In the genomic region with DNA sequence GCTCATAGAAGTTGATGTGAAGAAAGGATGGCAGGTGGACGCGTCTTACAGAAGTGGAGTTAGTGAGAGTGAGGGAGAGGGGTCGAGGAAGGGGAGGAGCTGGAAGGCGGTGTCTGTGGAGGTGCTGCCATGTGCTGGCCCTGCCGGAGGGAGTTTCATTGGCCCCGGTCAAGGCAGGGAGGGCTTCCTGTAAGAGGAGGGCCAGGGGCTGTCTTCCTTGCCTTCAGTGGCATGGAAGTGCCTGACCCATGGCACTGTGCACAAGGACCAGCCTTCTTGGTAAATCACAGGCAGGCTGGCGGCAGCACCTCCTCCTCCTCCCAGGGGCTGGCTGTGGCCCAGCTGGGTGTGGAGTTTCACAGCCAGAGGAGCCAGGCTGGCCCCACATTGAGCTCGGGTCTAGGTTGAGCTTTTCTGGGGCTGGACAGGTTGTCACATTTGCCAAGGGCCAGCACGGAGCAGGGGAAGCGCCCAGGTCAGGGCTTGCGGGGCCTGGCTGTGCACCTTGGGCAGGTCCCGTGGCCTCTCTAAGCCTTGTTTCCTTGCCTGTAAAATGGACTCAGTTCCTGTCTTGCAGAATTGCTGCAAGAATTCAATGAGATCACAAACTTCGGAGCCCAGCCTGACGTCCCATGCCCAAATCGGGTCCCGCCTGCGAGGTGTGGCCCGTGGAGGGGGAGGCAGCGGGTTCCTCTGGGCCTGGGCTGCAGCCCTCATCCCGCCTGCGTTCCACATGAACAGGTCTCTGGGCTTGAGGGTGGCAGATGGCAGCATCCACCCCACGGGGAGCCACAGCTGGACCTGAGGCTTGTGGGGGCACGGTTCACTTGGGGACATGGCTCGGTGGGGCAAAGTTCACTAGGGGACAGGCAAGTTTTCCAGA, we compare ENCODE assay signal across 14 cellular contexts. TPM values are rescaled to one million over a fixed set of nuclear protein-coding genes. Genes with fewer than 3 reads are reported as not detected.
DNase-seq lines count a peak whose midpoint lies in the region; ATAC-seq and TF ChIP-seq lines count a peak whose summit lies in the region.
"Had no signal": no experiment of that assay in that cellular context is flagged by ENCODE, and none has a peak within 500 bp of the region (broad histone marks: within the 10 kb centered on the region; RNA-seq: fewer than 3 reads in every experiment).

No MANE protein-coding gene starts in this region.

- peaks cover 9% of the 10 kb centered on the region for H3K9me1 ChIP-seq in IMR-90 (ENCODE audit: insufficient read depth, low read length)

- TF ChIP-seq RAD21 in IMR-90 (IDR thresholded peaks at IDR 0.05; ENCODE audit: low read length), result no peak

- peak overlapping the region; percentile 74; the same call in 1 of the 2 replicates for H2BK20ac ChIP-seq in IMR-90 (ENCODE audit: low read depth, low read length)

- peak overlapping the region; percentile 59 for H3K4ac ChIP-seq in IMR-90 (ENCODE audit: low read depth, low read length)

- H2AFZ ChIP-seq in IMR-90 (replicated peaks; ENCODE audit: low read length, poor library complexity) (peak overlapping the region; percentile 78), smooth muscle cell (ENCODE audit: low read depth) (no peak overlapping the region)

- no peak overlapping the region for H3K56ac ChIP-seq in IMR-90 (ENCODE audit: extremely low read depth, insufficient read depth, low read length)

- H4K5ac ChIP-seq in IMR-90 (ENCODE audit: low read depth, low read length), result no peak overlapping the region

- in situ Hi-C loops in IMR-90 (cut with MboI; ENCODE audit: low sequenced_read_pairs), result no loop called here

- no peak overlapping the region for H2BK5ac ChIP-seq in IMR-90 (ENCODE audit: low read depth, low read length, poor library complexity, severe bottlenecking)

- H2AK5ac ChIP-seq in IMR-90 (ENCODE audit: low read depth, low read length), result peak overlapping the region; percentile 94

- peaks cover 41% of the 10 kb centered on the region for H3K4me1 ChIP-seq in IMR-90 (ENCODE audit: control insufficient read depth, insufficient read depth, low read length)
- peaks cover 16% of the 10 kb centered on the region for H3K4me1 ChIP-seq in right cardiac atrium (ENCODE audit: control insufficient read depth, insufficient read depth, low read length)
- peaks cover 12% of the 10 kb centered on the region for H3K4me1 ChIP-seq in smooth muscle cell (ENCODE audit: low read depth)

- H3K14ac ChIP-seq in IMR-90 (replicated peaks; ENCODE audit: low read depth, low read length), result peak overlapping the region; percentile 73

- H3K36me3 ChIP-seq in IMR-90 (ENCODE audit: control insufficient read depth, insufficient read depth, low read length) (no peaks in the 10 kb centered on the region), smooth muscle cell (ENCODE audit: low read depth) (no peaks in the 10 kb centered on the region)

- H3K27me3 ChIP-seq in IMR-90 (ENCODE audit: control insufficient read depth, insufficient read depth, low read length) (no peaks in the 10 kb centered on the region; the same call in 1 of the 2 replicates), right cardiac atrium (ENCODE audit: control insufficient read depth, insufficient read depth) (no peaks in the 10 kb centered on the region), smooth muscle cell (ENCODE audit: low read depth) (no peaks in the 10 kb centered on the region)

- H3F3A ChIP-seq in smooth muscle cell (ENCODE audit: low read depth), result peaks cover 10% of the 10 kb centered on the region

- H3K4me3 ChIP-seq in IMR-90 (ENCODE audit: insufficient read depth, low read depth, low read length), result no peak overlapping the region
- H3K4me3 ChIP-seq in right cardiac atrium (ENCODE audit: low read length), result no peak overlapping the region
- H3K4me3 ChIP-seq in smooth muscle cell, result no peak overlapping the region

- TF ChIP-seq CTCF in IMR-90 (conservative IDR thresholded peaks at IDR 0.05; ENCODE audit: low read depth, low read length), result no peak
- no peak for TF ChIP-seq CTCF in smooth muscle cell (IDR thresholded peaks at IDR 0.05; ENCODE audit: borderline replicate concordance, insufficient read depth, poor library complexity, severe bottlenecking)

- H3K79me1 ChIP-seq in IMR-90 (ENCODE audit: low read depth in 1 of 2, low read length in 2 of 2), result peaks cover 4 to 38% of the 10 kb centered on the region in 2 experiments; a peak in 3 of 4 replicates

- H4K91ac ChIP-seq in IMR-90 (ENCODE audit: insufficient read depth, low read depth, low read length), result peak overlapping the region; percentile 73

- BruUV-seq in IMR-90 (replicated peaks; lab: Mats Ljungman, UMichigan), result no TSS peak

- peak overlapping the region in 1 of 2 experiments; percentile 5; a peak in 2 of 4 replicates for H4K8ac ChIP-seq in IMR-90 (ENCODE audit: low read depth in 2 of 2, low read length in 2 of 2)

- POLR2A ChIA-PET in IMR-90 (lab: Charles Lee; ENCODE audit: unreplicated experiment), result no interaction called here

- 71% methylated on average over 15 of the region's 24 CpGs; no CpG with 5 or more reads in 1 of the 2 experiments for WGBS in IMR-90 (ENCODE audit: extremely low coverage in 2 of 2, insufficient read length in 1 of 2), 2 experiments
- 53% methylated on average over 24 of the region's 24 CpGs for WGBS in right cardiac atrium
- 70% methylated on average over 24 of the region's 24 CpGs for WGBS in smooth muscle cell (ENCODE audit: low lambda C conversion rate)

- dilution Hi-C loops in IMR-90 (cut with HindIII; ENCODE audit: low sequenced_read_pairs, unreplicated experiment), result no loop called here

- H3K27ac ChIP-seq in IMR-90 (ENCODE audit: insufficient read depth, low read length) (no peak overlapping the region), right cardiac atrium (ENCODE audit: low read length) (no peak overlapping the region), smooth muscle cell (ENCODE audit: low read depth) (no peak overlapping the region)

- DNase-seq in IMR-90 (peak; percentile 16), astrocyte of the hippocampus (ENCODE audit: low read depth, low spot score) (peak; percentile 68), right cardiac atrium (peak; percentile 79 to 93 (median 90)), smooth muscle cell (lab: John Stamatoyannopoulos, UW; ENCODE audit: unreplicated experiment) (no peak), NCI-H748 (lab: John Stamatoyannopoulos, UW; ENCODE audit: unreplicated experiment) (no peak), amniotic stem cell (lab: John Stamatoyannopoulos, UW) (no peak), 8988T (no peak)
- DNase-seq: activated T-cell treated with anti-CD3 and anti-CD28 coated beads for 4 hours, NCI-H510A treated with DMSO at 0.1 percent for 48 hours had no signal

- ATAC-seq in IMR-90 (ENCODE audit: low read depth) (no peak), right cardiac atrium (peak; percentile 22 to 31), GM18868 (IDR thresholded peaks at IDR 0.05; ENCODE audit: unreplicated experiment) (no peak)
- ATAC-seq: natural killer cell treated with Interleukin-12 subunit alpha and Interleukin-12 subunit beta and Interleukin-15 and Interleukin-18, amount 100 ng/mL, for 72 hours; stimulated activated effector memory CD8-positive, alpha-beta T cell treated with anti-CD3 and anti-CD28 coated beads, Interleukin-12 subunit alpha, Interleukin-12 subunit beta, amount 100 ng/mL, for 72 hours; WTC11 had no signal

- peaks cover 20% of the 10 kb centered on the region for H3K79me2 ChIP-seq in smooth muscle cell (ENCODE audit: low read depth)

- CTCF ChIA-PET in IMR-90 (lab: Yijun Ruan, JAX), result interaction anchor here (1.5 to 2.6 kb wide), 2 partner anchors 10 to 126 kb away, joined by 4 to 10 read pairs; no protein-coding TSS in a partner anchor

- H2AK9ac ChIP-seq in IMR-90 (replicated peaks; ENCODE audit: low read depth, low read length, poor library complexity), result peak overlapping the region; percentile 80

- H3K9me3 ChIP-seq in IMR-90 (ENCODE audit: control insufficient read depth, insufficient read depth, low read length) (no peaks in the 10 kb centered on the region), right cardiac atrium (ENCODE audit: control insufficient read depth, low read length) (no peaks in the 10 kb centered on the region), smooth muscle cell (replicated peaks; ENCODE audit: low read depth) (no peaks in the 10 kb centered on the region)

- H2BK120ac ChIP-seq in IMR-90 (ENCODE audit: low read depth, low read length), result peak overlapping the region; percentile 99

- H4K20me1 ChIP-seq in IMR-90 (ENCODE audit: insufficient read depth, low read length), result peaks cover 7% of the 10 kb centered on the region
- H4K20me1 ChIP-seq in smooth muscle cell (ENCODE audit: low read depth), result peaks cover 33% of the 10 kb centered on the region

- no peak overlapping the region; the same call in 1 of the 2 replicates for H3K18ac ChIP-seq in IMR-90 (ENCODE audit: low read depth, low read length)

- TF ChIP-seq POLR2A in IMR-90 (IDR thresholded peaks at IDR 0.05; ENCODE audit: low read depth, low read length), result no peak

- no peak overlapping the region; the same call in 1 of the 2 replicates for H3K23ac ChIP-seq in IMR-90 (ENCODE audit: low read depth, low read length)

- intact Hi-C loops in IMR-90 (cut with micrococcal nuclease) (loop anchor here (5.0 kb wide), 1 partner anchor 76 kb away; no protein-coding TSS in a partner anchor), right cardiac atrium (cut with DNase I) (loop anchor here in 2 of 4 donors (5.0 to 10.0 kb wide), 2 partner anchors 126 to 128 kb away; no protein-coding TSS in a partner anchor)

- H2BK15ac ChIP-seq in IMR-90 (ENCODE audit: low read depth, low read length), result no peak overlapping the region

- no peak overlapping the region for H3K9ac ChIP-seq in IMR-90 (ENCODE audit: low read depth, low read length)
- no peak overlapping the region for H3K9ac ChIP-seq in smooth muscle cell (ENCODE audit: low read depth)

- H3K4me2 ChIP-seq in IMR-90 (ENCODE audit: low read depth, low read length) (no peak overlapping the region), smooth muscle cell (peak overlapping the region; percentile 9)

TF ChIP-seq in IMR-90, 13 proteins besides CTCF, POLR2A, EP300 and RAD21 (continues in another document):
- TF ChIP-seq RFX5 (IDR thresholded peaks at IDR 0.05; ENCODE audit: low read depth, low read length) (no peak), CHD1 (IDR thresholded peaks at IDR 0.05; ENCODE audit: low read depth, low read length) (no peak)

RNA-seq across cellular contexts. Expression of a gene that starts 7.0 kb away (rescaled TPM):
- total RNA-seq in IMR-90 (2012; rRNA removed) (1.1 and 1.3 TPM in 2 replicates), right cardiac atrium (100 to 1,000 TPM in 2 of 4 donors, 10 to 100 TPM in 2; 52.8 to 133 (median 96.0) TPM), smooth muscle cell (77.7 and 94.9 TPM in 2 replicates)
- polyA plus RNA-seq in IMR-90 (2012; rRNA removed) (8.9 and 9.5 TPM in 2 replicates), right cardiac atrium (80.6 TPM), smooth muscle cell (189 and 227 TPM in 2 replicates)
- polyA plus RNA-seq in IMR-90 (2012; cell fraction: cytosol; rRNA removed), result 5.3 and 12.8 TPM in 2 replicates
- 3.7 and 5.2 TPM in 2 replicates for polyA plus RNA-seq in IMR-90 (2012; cell fraction: nucleus; rRNA removed; ENCODE audit: low replicate concordance)
- total RNA-seq: natural killer cell treated with Interleukin-12 subunit alpha and Interleukin-12 subunit beta and Interleukin-15 and Interleukin-18, amount 100 ng/mL, for 72 hours; SK-MEL-5 had no signal

Comparison
In these comparisons a context has a peak if more than half of its experiments do, and no peak if none do; other contexts are left out.
1. ATAC-seq: peak in right cardiac atrium (2 of 2); none in IMR-90 (single experiment) and GM18868 (single experiment).
2. DNase-seq: peak in IMR-90 (single experiment), astrocyte of the hippocampus (single experiment) and right cardiac atrium (3 of 3); none in smooth muscle cell (single experiment), NCI-H748 (single experiment), amniotic stem cell (single experiment) and 8988T (single experiment).
3. RNA of a gene that starts 7.0 kb away (total RNA-seq): 52.8 to 133 TPM in right cardiac atrium and 77.7 to 94.9 TPM in smooth muscle cell; 1.1 to 1.3 TPM in IMR-90; every median in the first group is over 10 times any median in the second.